In the genomic region with DNA sequence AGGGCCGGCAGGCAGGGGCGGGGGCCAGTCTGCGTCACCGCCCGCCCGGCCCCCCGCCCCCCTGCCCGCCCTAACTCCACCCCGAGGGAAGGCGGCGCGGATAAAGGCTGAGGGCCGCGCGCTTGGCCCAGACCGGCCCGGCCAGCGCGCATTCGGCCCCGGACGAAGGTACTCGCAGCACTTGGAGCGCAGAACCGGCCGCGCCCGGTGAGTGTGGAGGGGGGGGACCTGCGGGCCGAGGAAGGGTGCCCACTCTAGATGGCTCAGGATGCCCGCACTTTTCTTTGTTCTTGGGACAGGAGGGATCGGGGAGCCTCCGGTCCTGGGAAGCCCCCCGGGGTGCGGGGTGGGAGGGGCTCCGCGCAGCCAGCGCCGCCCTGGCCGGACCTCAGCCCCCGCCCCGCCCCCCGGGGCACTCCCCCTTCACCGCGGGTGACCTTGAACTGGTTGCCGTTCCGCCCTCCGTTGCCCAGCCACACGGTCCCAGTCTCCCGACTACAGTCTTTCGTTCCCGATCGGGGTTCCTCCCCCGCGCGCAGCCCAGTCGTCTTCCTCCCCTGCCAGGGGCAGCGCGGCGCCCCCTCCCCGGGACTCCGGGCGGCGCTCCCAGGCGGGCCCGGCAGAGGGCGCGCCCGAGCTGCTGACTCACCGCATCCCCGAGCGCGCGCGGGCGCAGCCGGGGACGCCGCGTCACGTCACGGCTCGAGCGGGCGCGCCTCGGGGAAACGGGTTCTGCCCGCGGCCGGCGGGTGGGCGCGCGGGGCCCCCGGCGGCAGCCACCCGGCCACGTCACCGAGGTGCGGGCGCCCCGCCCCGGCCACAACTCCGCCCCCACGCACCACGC, we compare ENCODE assay signal across 1 cellular context.
TF ChIP-seq lines count a peak whose summit lies in the region.

A gene (plus strand): TSS at position 130 of the 844 bp plus-strand sequence. CDS start 1,714 bp downstream, outside the sequence.

TF ChIP-seq in K562, 482 proteins besides CTCF, POLR2A, EP300 and RAD21 (continued from another document and continues in another):
- TF ChIP-seq, protein P1, sequence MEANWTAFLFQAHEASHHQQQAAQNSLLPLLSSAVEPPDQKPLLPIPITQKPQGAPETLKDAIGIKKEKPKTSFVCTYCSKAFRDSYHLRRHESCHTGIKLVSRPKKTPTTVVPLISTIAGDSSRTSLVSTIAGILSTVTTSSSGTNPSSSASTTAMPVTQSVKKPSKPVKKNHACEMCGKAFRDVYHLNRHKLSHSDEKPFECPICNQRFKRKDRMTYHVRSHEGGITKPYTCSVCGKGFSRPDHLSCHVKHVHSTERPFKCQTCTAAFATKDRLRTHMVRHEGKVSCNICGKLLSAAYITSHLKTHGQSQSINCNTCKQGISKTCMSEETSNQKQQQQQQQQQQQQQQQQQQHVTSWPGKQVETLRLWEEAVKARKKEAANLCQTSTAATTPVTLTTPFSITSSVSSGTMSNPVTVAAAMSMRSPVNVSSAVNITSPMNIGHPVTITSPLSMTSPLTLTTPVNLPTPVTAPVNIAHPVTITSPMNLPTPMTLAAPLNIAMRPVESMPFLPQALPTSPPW (CRISPR knock-in tag; IDR thresholded peaks at IDR 0.05) = peak; percentile 97
- TF ChIP-seq GABPB1 (CRISPR knock-in tag; IDR thresholded peaks at IDR 0.05) (peak; percentile 10; the same call in 1 of the 2 replicates), RBBP5 (IDR thresholded peaks at IDR 0.05; ENCODE audit: borderline replicate concordance, insufficient read depth, low read length, poor library complexity, severe bottlenecking) (peak; percentile 81), ZNF354B (CRISPR knock-in tag; IDR thresholded peaks at IDR 0.05) (no peak), ZNF175 (CRISPR knock-in tag; IDR thresholded peaks at IDR 0.05; ENCODE audit: low read depth) (peak; percentile 72; the same call in 1 of the 2 replicates), TRIM24 (IDR thresholded peaks at IDR 0.05) (no peak), TBL1XR1 (IDR thresholded peaks at IDR 0.05; ENCODE audit: low read length in 2 of 2) (0 out of 4 replicates have a peak, but pooled peaks of 1 of the 2 experiments have one; percentile 13), ZBTB7A (IDR thresholded peaks at IDR 0.05; ENCODE audit: borderline replicate concordance, control insufficient read depth, low read depth, low read length) (peak; percentile 98), SMAD3 (CRISPR knock-in tag; conservative IDR thresholded peaks at IDR 0.05) (0 out of 2 replicates have a peak, but pooled peaks have one; percentile 1), NONO (IDR thresholded peaks at IDR 0.05; ENCODE audit: low read depth in 2 of 2, low read length in 1 of 2) (peak; percentile 61 to 91; a peak in 3 of 4 replicates), ELF2 (CRISPR knock-in tag; IDR thresholded peaks at IDR 0.05) (no peak), BCOR (IDR thresholded peaks at IDR 0.05) (no peak), PHF21A (IDR thresholded peaks at IDR 0.05; ENCODE audit: borderline replicate concordance, low read depth) (peak; percentile 40; the same call in 1 of the 2 replicates), CTBP1 (IDR thresholded peaks at IDR 0.05; ENCODE audit: borderline replicate concordance) (peak; percentile 98), KLF13 (tag; IDR thresholded peaks at IDR 0.05; ENCODE audit: borderline replicate concordance, low read depth) (peak; percentile 80), SMC3 (conservative IDR thresholded peaks at IDR 0.05; ENCODE audit: insufficient read depth, low read depth, low read length) (peak; percentile 37), MYC (IDR thresholded peaks at IDR 0.05; ENCODE audit: low read depth, low read length) (peak; percentile 7; the same call in 1 of the 2 replicates), MYC (CRISPR knock-in tag; IDR thresholded peaks at IDR 0.05; ENCODE audit: borderline replicate concordance, low read depth) (no peak), MYBL2 (IDR thresholded peaks at IDR 0.05; ENCODE audit: low read depth) (no peak), MYBL2 (CRISPR knock-in tag; IDR thresholded peaks at IDR 0.05; ENCODE audit: borderline replicate concordance) (no peak), PML (IDR thresholded peaks at IDR 0.05; ENCODE audit: low read length) (peak; percentile 73), POLR2G (IDR thresholded peaks at IDR 0.05; ENCODE audit: low read depth, low read length) (peak; percentile 91), ZNF766 (CRISPR knock-in tag; conservative IDR thresholded peaks at IDR 0.05) (peak; percentile 13; the same call in 1 of the 2 replicates), PHF8 (IDR thresholded peaks at IDR 0.05; ENCODE audit: borderline replicate concordance, low read length) (peak; percentile 69; the same call in 1 of the 2 replicates), KLF6 (CRISPR knock-in tag; IDR thresholded peaks at IDR 0.05; ENCODE audit: borderline replicate concordance) (no peak), PTBP1 (IDR thresholded peaks at IDR 0.05; ENCODE audit: low read depth, low read length) (no peak), CREM (IDR thresholded peaks at IDR 0.05; ENCODE audit: low read depth) (peak; percentile 42), C11orf30 (IDR thresholded peaks at IDR 0.05; ENCODE audit: low read depth) (peak; percentile 21), HDAC1 (IDR thresholded peaks at IDR 0.05) (peak in 1 of 2 experiments; percentile 59; a peak in 2 of 4 replicates), HDAC2 (IDR thresholded peaks at IDR 0.05) (0 out of 2 replicates have a peak, but pooled peaks have one; percentile 8)
- TF ChIP-seq, protein P2, sequence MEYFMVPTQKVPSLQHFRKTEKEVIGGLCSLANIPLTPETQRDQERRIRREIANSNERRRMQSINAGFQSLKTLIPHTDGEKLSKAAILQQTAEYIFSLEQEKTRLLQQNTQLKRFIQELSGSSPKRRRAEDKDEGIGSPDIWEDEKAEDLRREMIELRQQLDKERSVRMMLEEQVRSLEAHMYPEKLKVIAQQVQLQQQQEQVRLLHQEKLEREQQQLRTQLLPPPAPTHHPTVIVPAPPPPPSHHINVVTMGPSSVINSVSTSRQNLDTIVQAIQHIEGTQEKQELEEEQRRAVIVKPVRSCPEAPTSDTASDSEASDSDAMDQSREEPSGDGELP (CRISPR knock-in tag; IDR thresholded peaks at IDR 0.05; ENCODE audit: borderline replicate concordance) = peak; percentile 51; the same call in 1 of the 2 replicates
- TF ChIP-seq, protein P3, sequence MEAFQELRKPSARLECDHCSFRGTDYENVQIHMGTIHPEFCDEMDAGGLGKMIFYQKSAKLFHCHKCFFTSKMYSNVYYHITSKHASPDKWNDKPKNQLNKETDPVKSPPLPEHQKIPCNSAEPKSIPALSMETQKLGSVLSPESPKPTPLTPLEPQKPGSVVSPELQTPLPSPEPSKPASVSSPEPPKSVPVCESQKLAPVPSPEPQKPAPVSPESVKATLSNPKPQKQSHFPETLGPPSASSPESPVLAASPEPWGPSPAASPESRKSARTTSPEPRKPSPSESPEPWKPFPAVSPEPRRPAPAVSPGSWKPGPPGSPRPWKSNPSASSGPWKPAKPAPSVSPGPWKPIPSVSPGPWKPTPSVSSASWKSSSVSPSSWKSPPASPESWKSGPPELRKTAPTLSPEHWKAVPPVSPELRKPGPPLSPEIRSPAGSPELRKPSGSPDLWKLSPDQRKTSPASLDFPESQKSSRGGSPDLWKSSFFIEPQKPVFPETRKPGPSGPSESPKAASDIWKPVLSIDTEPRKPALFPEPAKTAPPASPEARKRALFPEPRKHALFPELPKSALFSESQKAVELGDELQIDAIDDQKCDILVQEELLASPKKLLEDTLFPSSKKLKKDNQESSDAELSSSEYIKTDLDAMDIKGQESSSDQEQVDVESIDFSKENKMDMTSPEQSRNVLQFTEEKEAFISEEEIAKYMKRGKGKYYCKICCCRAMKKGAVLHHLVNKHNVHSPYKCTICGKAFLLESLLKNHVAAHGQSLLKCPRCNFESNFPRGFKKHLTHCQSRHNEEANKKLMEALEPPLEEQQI (IDR thresholded peaks at IDR 0.05) = no peak
- TF ChIP-seq, protein P4, sequence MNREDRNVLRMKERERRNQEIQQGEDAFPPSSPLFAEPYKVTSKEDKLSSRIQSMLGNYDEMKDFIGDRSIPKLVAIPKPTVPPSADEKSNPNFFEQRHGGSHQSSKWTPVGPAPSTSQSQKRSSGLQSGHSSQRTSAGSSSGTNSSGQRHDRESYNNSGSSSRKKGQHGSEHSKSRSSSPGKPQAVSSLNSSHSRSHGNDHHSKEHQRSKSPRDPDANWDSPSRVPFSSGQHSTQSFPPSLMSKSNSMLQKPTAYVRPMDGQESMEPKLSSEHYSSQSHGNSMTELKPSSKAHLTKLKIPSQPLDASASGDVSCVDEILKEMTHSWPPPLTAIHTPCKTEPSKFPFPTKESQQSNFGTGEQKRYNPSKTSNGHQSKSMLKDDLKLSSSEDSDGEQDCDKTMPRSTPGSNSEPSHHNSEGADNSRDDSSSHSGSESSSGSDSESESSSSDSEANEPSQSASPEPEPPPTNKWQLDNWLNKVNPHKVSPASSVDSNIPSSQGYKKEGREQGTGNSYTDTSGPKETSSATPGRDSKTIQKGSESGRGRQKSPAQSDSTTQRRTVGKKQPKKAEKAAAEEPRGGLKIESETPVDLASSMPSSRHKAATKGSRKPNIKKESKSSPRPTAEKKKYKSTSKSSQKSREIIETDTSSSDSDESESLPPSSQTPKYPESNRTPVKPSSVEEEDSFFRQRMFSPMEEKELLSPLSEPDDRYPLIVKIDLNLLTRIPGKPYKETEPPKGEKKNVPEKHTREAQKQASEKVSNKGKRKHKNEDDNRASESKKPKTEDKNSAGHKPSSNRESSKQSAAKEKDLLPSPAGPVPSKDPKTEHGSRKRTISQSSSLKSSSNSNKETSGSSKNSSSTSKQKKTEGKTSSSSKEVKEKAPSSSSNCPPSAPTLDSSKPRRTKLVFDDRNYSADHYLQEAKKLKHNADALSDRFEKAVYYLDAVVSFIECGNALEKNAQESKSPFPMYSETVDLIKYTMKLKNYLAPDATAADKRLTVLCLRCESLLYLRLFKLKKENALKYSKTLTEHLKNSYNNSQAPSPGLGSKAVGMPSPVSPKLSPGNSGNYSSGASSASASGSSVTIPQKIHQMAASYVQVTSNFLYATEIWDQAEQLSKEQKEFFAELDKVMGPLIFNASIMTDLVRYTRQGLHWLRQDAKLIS (CRISPR knock-in tag; IDR thresholded peaks at IDR 0.05) = peak; percentile 66; the same call in 1 of the 2 replicates
- TF ChIP-seq, protein P5, sequence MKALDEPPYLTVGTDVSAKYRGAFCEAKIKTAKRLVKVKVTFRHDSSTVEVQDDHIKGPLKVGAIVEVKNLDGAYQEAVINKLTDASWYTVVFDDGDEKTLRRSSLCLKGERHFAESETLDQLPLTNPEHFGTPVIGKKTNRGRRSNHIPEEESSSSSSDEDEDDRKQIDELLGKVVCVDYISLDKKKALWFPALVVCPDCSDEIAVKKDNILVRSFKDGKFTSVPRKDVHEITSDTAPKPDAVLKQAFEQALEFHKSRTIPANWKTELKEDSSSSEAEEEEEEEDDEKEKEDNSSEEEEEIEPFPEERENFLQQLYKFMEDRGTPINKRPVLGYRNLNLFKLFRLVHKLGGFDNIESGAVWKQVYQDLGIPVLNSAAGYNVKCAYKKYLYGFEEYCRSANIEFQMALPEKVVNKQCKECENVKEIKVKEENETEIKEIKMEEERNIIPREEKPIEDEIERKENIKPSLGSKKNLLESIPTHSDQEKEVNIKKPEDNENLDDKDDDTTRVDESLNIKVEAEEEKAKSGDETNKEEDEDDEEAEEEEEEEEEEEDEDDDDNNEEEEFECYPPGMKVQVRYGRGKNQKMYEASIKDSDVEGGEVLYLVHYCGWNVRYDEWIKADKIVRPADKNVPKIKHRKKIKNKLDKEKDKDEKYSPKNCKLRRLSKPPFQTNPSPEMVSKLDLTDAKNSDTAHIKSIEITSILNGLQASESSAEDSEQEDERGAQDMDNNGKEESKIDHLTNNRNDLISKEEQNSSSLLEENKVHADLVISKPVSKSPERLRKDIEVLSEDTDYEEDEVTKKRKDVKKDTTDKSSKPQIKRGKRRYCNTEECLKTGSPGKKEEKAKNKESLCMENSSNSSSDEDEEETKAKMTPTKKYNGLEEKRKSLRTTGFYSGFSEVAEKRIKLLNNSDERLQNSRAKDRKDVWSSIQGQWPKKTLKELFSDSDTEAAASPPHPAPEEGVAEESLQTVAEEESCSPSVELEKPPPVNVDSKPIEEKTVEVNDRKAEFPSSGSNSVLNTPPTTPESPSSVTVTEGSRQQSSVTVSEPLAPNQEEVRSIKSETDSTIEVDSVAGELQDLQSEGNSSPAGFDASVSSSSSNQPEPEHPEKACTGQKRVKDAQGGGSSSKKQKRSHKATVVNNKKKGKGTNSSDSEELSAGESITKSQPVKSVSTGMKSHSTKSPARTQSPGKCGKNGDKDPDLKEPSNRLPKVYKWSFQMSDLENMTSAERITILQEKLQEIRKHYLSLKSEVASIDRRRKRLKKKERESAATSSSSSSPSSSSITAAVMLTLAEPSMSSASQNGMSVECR (CRISPR knock-in tag; IDR thresholded peaks at IDR 0.05) = peak; percentile 19; the same call in 1 of the 2 replicates
- TF ChIP-seq, protein P6, sequence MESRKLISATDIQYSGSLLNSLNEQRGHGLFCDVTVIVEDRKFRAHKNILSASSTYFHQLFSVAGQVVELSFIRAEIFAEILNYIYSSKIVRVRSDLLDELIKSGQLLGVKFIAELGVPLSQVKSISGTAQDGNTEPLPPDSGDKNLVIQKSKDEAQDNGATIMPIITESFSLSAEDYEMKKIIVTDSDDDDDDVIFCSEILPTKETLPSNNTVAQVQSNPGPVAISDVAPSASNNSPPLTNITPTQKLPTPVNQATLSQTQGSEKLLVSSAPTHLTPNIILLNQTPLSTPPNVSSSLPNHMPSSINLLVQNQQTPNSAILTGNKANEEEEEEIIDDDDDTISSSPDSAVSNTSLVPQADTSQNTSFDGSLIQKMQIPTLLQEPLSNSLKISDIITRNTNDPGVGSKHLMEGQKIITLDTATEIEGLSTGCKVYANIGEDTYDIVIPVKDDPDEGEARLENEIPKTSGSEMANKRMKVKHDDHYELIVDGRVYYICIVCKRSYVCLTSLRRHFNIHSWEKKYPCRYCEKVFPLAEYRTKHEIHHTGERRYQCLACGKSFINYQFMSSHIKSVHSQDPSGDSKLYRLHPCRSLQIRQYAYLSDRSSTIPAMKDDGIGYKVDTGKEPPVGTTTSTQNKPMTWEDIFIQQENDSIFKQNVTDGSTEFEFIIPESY (CRISPR knock-in tag; IDR thresholded peaks at IDR 0.05) = no peak
- TF ChIP-seq, protein P7, sequence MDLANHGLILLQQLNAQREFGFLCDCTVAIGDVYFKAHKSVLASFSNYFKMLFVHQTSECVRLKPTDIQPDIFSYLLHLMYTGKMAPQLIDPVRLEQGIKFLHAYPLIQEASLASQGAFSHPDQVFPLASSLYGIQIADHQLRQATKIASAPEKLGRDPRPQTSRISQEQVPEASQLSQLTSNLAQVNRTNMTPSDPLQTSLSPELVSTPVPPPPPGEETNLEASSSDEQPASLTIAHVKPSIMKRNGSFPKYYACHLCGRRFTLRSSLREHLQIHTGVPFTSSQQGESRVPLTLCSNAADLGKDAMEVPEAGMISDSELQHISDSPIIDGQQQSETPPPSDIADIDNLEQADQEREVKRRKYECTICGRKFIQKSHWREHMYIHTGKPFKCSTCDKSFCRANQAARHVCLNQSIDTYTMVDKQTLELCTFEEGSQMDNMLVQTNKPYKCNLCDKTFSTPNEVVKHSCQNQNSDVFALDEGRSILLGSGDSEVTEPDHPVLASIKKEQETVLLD (IDR thresholded peaks at IDR 0.05) = 0 out of 2 replicates have a peak, but pooled peaks have one; percentile 61
